15 cellular contexts compared by ENCODE assay signal in the genomic region with DNA sequence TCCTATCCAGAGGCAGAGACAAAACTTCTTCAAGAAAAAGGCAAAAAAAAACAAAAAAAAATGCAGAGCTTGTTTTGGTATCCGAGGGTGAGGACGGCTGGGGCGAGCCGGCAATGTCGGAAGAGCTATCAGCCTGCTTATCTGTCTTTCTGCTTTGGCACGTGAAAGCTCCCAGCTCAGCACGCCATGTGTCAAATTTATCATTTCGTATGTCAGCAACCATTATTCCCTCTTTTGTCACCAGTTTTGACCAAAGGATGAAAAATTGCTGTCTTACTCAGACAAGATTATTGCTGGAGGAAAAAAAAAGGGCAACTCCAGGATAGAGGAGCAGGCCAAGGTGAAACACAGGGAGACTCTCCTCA.
DNase-seq lines count a peak whose midpoint lies in the region; ATAC-seq and TF ChIP-seq lines count a peak whose summit lies in the region.
"Had no signal": no experiment of that assay in that cellular context is flagged by ENCODE, and none has a peak within 500 bp of the region (broad histone marks: within the 10 kb centered on the region; RNA-seq: fewer than 3 reads in every experiment).

No MANE protein-coding gene starts in this region.

- H3K36me3 ChIP-seq in hepatocyte (replicated peaks; ENCODE audit: insufficient read depth, low read depth) (no peaks in the 10 kb centered on the region), parathyroid adenoma (ENCODE audit: control insufficient read depth, insufficient read depth, low read length) (no peaks in the 10 kb centered on the region), osteoblast (ENCODE audit: insufficient read depth, low read length) (no peaks in the 10 kb centered on the region)
- H3K36me3 ChIP-seq: BLaER1, SJSA1 had no signal

- TF ChIP-seq CTCF in astrocyte of the cerebellum (IDR thresholded peaks at IDR 0.05; ENCODE audit: low read depth, low read length, missing control alignments) (no peak), hepatocyte (IDR thresholded peaks at IDR 0.05; ENCODE audit: poor library complexity) (no peak), parathyroid adenoma (IDR thresholded peaks at IDR 0.05) (no peak), osteoblast (IDR thresholded peaks at IDR 0.05; ENCODE audit: extremely low read depth, low read depth, low read length) (no peak)

- H3K9me2 ChIP-seq in hepatocyte (replicated peaks; ENCODE audit: insufficient read depth): no peaks in the 10 kb centered on the region

- H4K20me1 ChIP-seq in hepatocyte (ENCODE audit: insufficient read depth, poor library complexity, severe bottlenecking) (no peaks in the 10 kb centered on the region), osteoblast (ENCODE audit: insufficient read depth, low read length) (no peaks in the 10 kb centered on the region)
- H4K20me1 ChIP-seq: BLaER1 had no signal

- no peak for ATAC-seq in GM21717 (IDR thresholded peaks at IDR 0.05; ENCODE audit: unreplicated experiment)

- H3K9ac ChIP-seq in parathyroid adenoma: no peak overlapping the region
- H3K9ac ChIP-seq: BLaER1 had no signal

- no peak overlapping the region for H3K27ac ChIP-seq in hepatocyte
- no peak overlapping the region for H3K27ac ChIP-seq in parathyroid adenoma
- H3K27ac ChIP-seq in osteoblast (ENCODE audit: low read depth, low read length): no peak overlapping the region
- H3K27ac ChIP-seq: BLaER1, SJSA1 had no signal

- no peak for DNase-seq in astrocyte of the cerebellum (ENCODE audit: low read depth)
- peak; percentile 8 for DNase-seq in hepatocyte (ENCODE audit: low spot score)
- DNase-seq in osteoblast (ENCODE audit: insufficient read length, low spot score, missing footprints): no peak
- DNase-seq in HCEC 1CT: no peak
- no peak for DNase-seq in SIG-M5 treated with dmso at 0.1 percent for 504 hours (lab: John Stamatoyannopoulos, UW; ENCODE audit: unreplicated experiment)
- DNase-seq: CD8-positive, alpha-beta memory T cell; EL; H9; NCI-H1436 treated with DMSO at 0.1 percent for 48 hours; NCI-H2081; NCI-H524 had no signal

- 32% methylated on average over 8 of the region's 8 CpGs for WGBS in hepatocyte (ENCODE audit: low lambda C conversion rate, missing lambda C conversion rate)

- H3K4me1 ChIP-seq in hepatocyte (ENCODE audit: insufficient read depth) (peaks cover 5% of the 10 kb centered on the region), parathyroid adenoma (no peaks in the 10 kb centered on the region), osteoblast (ENCODE audit: insufficient read depth, low read length) (no peaks in the 10 kb centered on the region)
- H3K4me1 ChIP-seq: BLaER1, SJSA1 had no signal

- H3K9me3 ChIP-seq in hepatocyte (ENCODE audit: low read depth) (no peaks in the 10 kb centered on the region), parathyroid adenoma (ENCODE audit: control insufficient read depth, low read length) (no peaks in the 10 kb centered on the region), osteoblast (ENCODE audit: low read depth, low read length) (no peaks in the 10 kb centered on the region)
- H3K9me3 ChIP-seq: BLaER1, SJSA1 had no signal

- H3K4me2 ChIP-seq in hepatocyte (peak overlapping the region; percentile 55), parathyroid adenoma (ENCODE audit: low read length) (no peak overlapping the region), osteoblast (ENCODE audit: insufficient read depth, low read length) (no peak overlapping the region)
- H3K4me2 ChIP-seq: BLaER1 had no signal

- H3K4me3 ChIP-seq in astrocyte of the cerebellum (ENCODE audit: low read depth, low read length) (peak overlapping the region; percentile 1), hepatocyte (no peak overlapping the region), parathyroid adenoma (ENCODE audit: low read depth, low read length) (no peak overlapping the region), osteoblast (ENCODE audit: insufficient read depth, low read length) (no peak overlapping the region)
- H3K4me3 ChIP-seq: BLaER1, SJSA1 had no signal

- in situ Hi-C loops in astrocyte of the cerebellum (cut with HindIII; ENCODE audit: low sequenced_read_pairs): no loop called here

- H3K79me2 ChIP-seq in hepatocyte: no peaks in the 10 kb centered on the region
- no peaks in the 10 kb centered on the region for H3K79me2 ChIP-seq in parathyroid adenoma
- no peaks in the 10 kb centered on the region for H3K79me2 ChIP-seq in osteoblast (ENCODE audit: insufficient read depth, low read length)

- H3K27me3 ChIP-seq in hepatocyte: peaks cover 5% of the 10 kb centered on the region
- no peaks in the 10 kb centered on the region for H3K27me3 ChIP-seq in parathyroid adenoma (ENCODE audit: control insufficient read depth, insufficient read depth, low read length)
- H3K27me3 ChIP-seq in osteoblast (ENCODE audit: insufficient read depth, low read length): no peaks in the 10 kb centered on the region
- H3K27me3 ChIP-seq: BLaER1, SJSA1 had no signal

- H2AFZ ChIP-seq in hepatocyte (no peak overlapping the region), parathyroid adenoma (peak overlapping the region; percentile 2), osteoblast (ENCODE audit: low read length) (no peak overlapping the region)
